Comparison of ENCODE assay signal across 9 cellular contexts in genomic region chr17:77887464-77888241, GRCh38.
DNase-seq lines count a peak whose midpoint lies in the region; ATAC-seq and TF ChIP-seq lines count a peak whose summit lies in the region.
"Had no signal": no experiment of that assay in that cellular context is flagged by ENCODE, and none has a peak within 500 bp of the region (broad histone marks: within the 10 kb centered on the region; RNA-seq: fewer than 3 reads in every experiment).

No MANE protein-coding gene starts in this region.

- 1 to 2% methylated on average over 44 of the region's 44 CpGs for WGBS in aorta, 2 donors

- in situ Hi-C loops in astrocyte of the spinal cord (cut with HindIII; ENCODE audit: low sequenced_read_pairs) = no loop called here

- intact Hi-C loops in aorta (cut with DNase I) = loop anchor here in 1 of 2 donors (5.0 kb wide), 2 partner anchors 55 to 290 kb away; no protein-coding TSS in a partner anchor

- H3K4me3 ChIP-seq in astrocyte of the spinal cord (ENCODE audit: low read depth, low read length) (peak overlapping the region; percentile 40), aorta (ENCODE audit: low read length in 2 of 2) (peak overlapping the region; percentile 32 to 37)

- no peak for TF ChIP-seq CTCF in astrocyte of the spinal cord (IDR thresholded peaks at IDR 0.05; ENCODE audit: low read depth, low read length)

- no peaks in the 10 kb centered on the region for H3K9me3 ChIP-seq in aorta (ENCODE audit: control insufficient read depth, low read length)

- ATAC-seq in aorta (ENCODE audit: low FRiP score) = peak; percentile 94
- no peak for ATAC-seq in GM18873 (IDR thresholded peaks at IDR 0.05; ENCODE audit: low FRiP score, unreplicated experiment)

- no peaks in the 10 kb centered on the region for H3K4me1 ChIP-seq in aorta (ENCODE audit: control insufficient read depth in 1 of 2, insufficient read depth in 2 of 2, low read length in 2 of 2)

- peak overlapping the region in 1 of 2 donors; percentile 64 for H3K27ac ChIP-seq in aorta (ENCODE audit: low read depth in 1 of 2, low read length in 2 of 2)
- H3K27ac ChIP-seq: C4-2B had no signal

- H3K36me3 ChIP-seq in aorta (ENCODE audit: control insufficient read depth in 1 of 2, insufficient read depth in 2 of 2, low read length in 1 of 2) = no peaks in the 10 kb centered on the region

- DNase-seq in NCI-H1417 (lab: John Stamatoyannopoulos, UW) (peak; percentile 68 to 81 (median 78)), NCI-H1417 treated with DMSO at 0.1 percent for 48 hours (lab: John Stamatoyannopoulos, UW) (no peak), T-helper 2 cell (peak; percentile 41 to 89 (median 71)), astrocyte of the spinal cord (ENCODE audit: low read depth, low spot score) (peak; percentile 43), hippocampal formation (lab: John Stamatoyannopoulos, UW) (peak; percentile 45 to 53), renal cortical epithelial cell (ENCODE audit: low read depth) (peak; percentile 51), aorta (peak; percentile 94 to 97)

- no peaks in the 10 kb centered on the region for H3K27me3 ChIP-seq in aorta (ENCODE audit: control insufficient read depth in 1 of 2, insufficient read depth in 2 of 2, low read length in 1 of 2)
